8 cellular contexts compared by ENCODE assay signal in the genomic region with DNA sequence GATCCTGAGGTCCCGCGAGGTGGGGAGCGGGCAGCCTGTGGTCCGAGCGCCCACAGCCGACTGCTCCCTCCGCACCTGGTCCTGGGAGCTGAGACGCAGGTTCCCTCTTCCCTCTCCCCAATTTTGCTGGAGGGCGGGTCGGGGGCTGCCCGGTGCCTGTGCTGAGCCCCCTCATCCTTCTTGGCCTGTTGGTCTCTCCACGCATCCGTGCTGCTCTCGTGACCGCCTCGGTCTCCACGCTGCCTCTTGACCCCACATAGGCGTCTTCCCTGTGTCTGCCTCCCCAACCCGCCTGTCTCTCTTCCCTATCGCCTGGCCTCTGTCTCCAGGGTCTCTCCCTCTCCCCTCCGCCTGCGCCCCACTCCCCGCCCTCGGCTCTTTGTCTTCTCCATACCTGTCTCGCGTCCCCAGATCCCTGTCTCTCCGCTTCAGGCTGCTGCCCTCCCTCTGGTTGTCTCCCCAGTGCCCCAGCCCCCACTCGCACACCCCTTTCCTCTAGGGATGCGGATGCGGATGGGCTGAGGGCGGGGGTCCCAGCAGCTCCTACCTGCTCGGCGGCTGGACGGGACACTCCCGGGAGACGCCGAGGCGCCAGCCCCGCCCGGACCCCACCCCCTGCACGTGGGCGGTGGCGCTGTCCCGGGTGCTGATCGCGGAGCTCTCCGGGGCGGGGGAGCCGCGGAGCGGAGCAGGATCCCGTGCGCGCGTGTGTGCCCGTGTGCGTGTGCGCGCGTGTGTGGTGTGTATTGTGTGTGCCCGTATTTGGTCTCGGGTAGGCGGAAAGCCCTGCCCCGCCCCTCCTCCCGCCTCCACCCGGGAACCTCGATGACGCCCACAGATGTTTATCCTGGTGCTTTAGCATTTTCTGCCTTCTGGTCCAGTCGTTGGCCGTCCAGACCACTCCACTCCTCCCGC. TPM values are rescaled to one million over a fixed set of nuclear protein-coding genes. Genes with fewer than 3 reads are reported as not detected.
A peak's percentile ranks its signal among the peaks of the same experiment; 100 is the strongest.
DNase-seq lines count a peak whose midpoint lies in the region; ATAC-seq and TF ChIP-seq lines count a peak whose summit lies in the region.

SYT5 (minus strand) TSS at position 720 of the 915 bp plus-strand sequence. CDS start 1,248 bp downstream, outside the sequence.

- H3K4me3 Mint-ChIP-seq in T-cell, result peak within 1 kb of the TSS; percentile 62 to 81 (median 74)

- H3K27me3 Mint-ChIP-seq in T-cell, result peaks cover 40 to 78% of the 10 kb centered on the region in 2 donors

- H3K4me3 ChIP-seq in AG09309 (ENCODE audit: control insufficient read depth, low read depth, low read length) (peak within 1 kb of the TSS; percentile 40), adrenal gland (peak within 1 kb of the TSS in 1 of 4 donors; percentile 40), iPS-11a (ENCODE audit: low read depth, low read length) (peak within 1 kb of the TSS; percentile 60)

- H3K4me1 Mint-ChIP-seq in T-cell, result peaks cover 16 to 25% (median 23%) of the 10 kb centered on the region in 3 donors

- no peak for DNase-seq in AG09309 (ENCODE audit: low read depth)
- peak; percentile 74 for DNase-seq in HEK293T (ENCODE audit: extremely low spot score)
- peak in 32 of 34 experiments; percentile 21 to 67 (median 51) for DNase-seq in T-cell
- peak; percentile 35 to 89 (median 56) for DNase-seq in adrenal gland
- peak; percentile 25 to 64 for DNase-seq in stimulated activated CD4-positive, alpha-beta T cell treated with anti-CD3 and anti-CD28 coated beads, Interleukin-15, amount 100 ng/mL, for 1 hour (ENCODE audit: low read depth in 1 of 2, low spot score in 1 of 2)
- DNase-seq in NCI-H1092 (lab: John Stamatoyannopoulos, UW), result no peak

- no peaks in the 10 kb centered on the region for H3K9me3 ChIP-seq in adrenal gland (replicated peaks in 1 of 3)

- ATAC-seq in T-cell (replicated peaks in 1 of 4) (peak; percentile 36 to 66 (median 60)), HG03139 (IDR thresholded peaks at IDR 0.05; ENCODE audit: unreplicated experiment) (no peak)

- CTCF ChIA-PET in HEK293T (lab: Yijun Ruan, JAX), result interaction anchor here (0.6 kb wide), 1 partner anchor 39 kb away, joined by 4 read pairs; no protein-coding TSS in a partner anchor
- CTCF ChIA-PET in T-cell (lab: Charles Lee), result no interaction called here

- peaks cover 36% of the 10 kb centered on the region for H3K27me3 ChIP-seq in adrenal gland

- no peak for TF ChIP-seq CTCF in AG09309 (IDR thresholded peaks at IDR 0.05; ENCODE audit: control insufficient read depth, insufficient read depth, low read depth, low read length, missing control alignments)
- no peak for TF ChIP-seq CTCF in adrenal gland (IDR thresholded peaks at IDR 0.05)

- WGBS in adrenal gland, 4 donors, result 1 to 4% (median 2%) methylated on average over 25 to 71 of the region's 71 CpGs

- no peaks in the 10 kb centered on the region for H3K36me3 Mint-ChIP-seq in T-cell

- H3K36me3 ChIP-seq in adrenal gland (replicated peaks in 1 of 2), result no peaks in the 10 kb centered on the region

- H3K4me1 ChIP-seq in adrenal gland (replicated peaks in 1 of 2), result peaks cover 5 to 15% of the 10 kb centered on the region in 2 donors

- no peaks in the 10 kb centered on the region for H3K9me3 Mint-ChIP-seq in T-cell

- peak within 1 kb of the TSS in 1 of 2 donors; percentile 15 for H3K27ac Mint-ChIP-seq in T-cell

- no peak for TF ChIP-seq POLR2A in adrenal gland (IDR thresholded peaks at IDR 0.05)

- intact Hi-C loops in adrenal gland (cut with DNase I), result no loop called here

- peak within 1 kb of the TSS in 1 of 5 donors; percentile 56 for H3K27ac ChIP-seq in adrenal gland

- POLR2A ChIA-PET in HEK293T (lab: Yijun Ruan, JAX) (interaction anchor here (1.3 to 2.6 kb wide), 2 partner anchors 79 to 227 kb away, joined by 3 to 8 read pairs; partner anchors contain the start of gene PPP6R1), T-cell (lab: Charles Lee) (interaction anchor here in 1 of 2 donors (0.5 kb wide), 1 partner anchor 17 kb away, joined by 7 read pairs; no protein-coding TSS in a partner anchor)

TF ChIP-seq in HEK293T, 16 proteins besides CTCF, POLR2A, EP300 and RAD21:
- TF ChIP-seq SP1 (IDR thresholded peaks at IDR 0.05) (no peak), L3MBTL2 (conservative IDR thresholded peaks at IDR 0.05) (no peak), FOXA1 (IDR thresholded peaks at IDR 0.05) (no peak), BHLHE40 (IDR thresholded peaks at IDR 0.05; ENCODE audit: borderline replicate concordance) (no peak), ARNT (IDR thresholded peaks at IDR 0.05) (no peak), CTBP1 (IDR thresholded peaks at IDR 0.05; ENCODE audit: borderline replicate concordance) (no peak), LEF1 (IDR thresholded peaks at IDR 0.05; ENCODE audit: borderline replicate concordance) (no peak), ZNF384 (IDR thresholded peaks at IDR 0.05) (no peak), TARDBP (IDR thresholded peaks at IDR 0.05) (no peak), NFRKB (IDR thresholded peaks at IDR 0.05) (no peak), FOXK2 (IDR thresholded peaks at IDR 0.05) (no peak), FOXM1 (IDR thresholded peaks at IDR 0.05; ENCODE audit: borderline replicate concordance) (no peak), ELF4 (IDR thresholded peaks at IDR 0.05) (no peak)

RNA-seq across cellular contexts. Expression of gene SYT5, which starts in this region (rescaled TPM):
- 1 to 10 TPM in 2 of 5 donors, not detected in 3; 2.7 to 2.9 TPM for total RNA-seq in T-cell
- 10 to 100 TPM in 2 of 8 donors, 1 to 10 TPM in 2, under 1 TPM in 1, not detected in 3; 0.07 to 12.1 (median 5.9) TPM for total RNA-seq in adrenal gland
- polyA plus RNA-seq in adrenal gland, result 10 to 100 TPM; 19.5 to 52.0 (median 22.1) TPM

Comparison
In these comparisons a context has a peak if more than half of its experiments do, and no peak if none do; other contexts are left out.
1. DNase-seq: peak in HEK293T (single experiment), T-cell (32 of 34), adrenal gland (7 of 7) and stimulated activated CD4-positive, alpha-beta T cell treated with anti-CD3 and anti-CD28 coated beads, Interleukin-15, amount 100 ng/mL, for 1 hour (2 of 2); none in AG09309 (single experiment) and NCI-H1092 (single experiment).